ENCODE assay signal across 23 cellular contexts in genomic region chrX:150074175-150074574, GRCh38.
"Had no signal": no experiment of that assay in that cellular context is flagged by ENCODE, and none has a peak within 500 bp of the region (broad histone marks: within the 10 kb centered on the region; RNA-seq: fewer than 3 reads in every experiment).

No MANE protein-coding gene starts in this region.

- H3K4me3 ChIP-seq: esophagus muscularis mucosa, left ventricle myocardium inferior, tibial artery had no signal

- H3K36me3 ChIP-seq: brain microvascular endothelial cell, esophagus muscularis mucosa, left ventricle myocardium inferior, tibial artery had no signal

- H3K4me3 Mint-ChIP-seq: activated CD8-positive, alpha-beta T cell treated with anti-CD3 and anti-CD28 coated beads, Interleukin-2, amount 10 ng/mL, durations not matched to agents 7 days and 5 days; activated naive CD8-positive, alpha-beta T cell treated with anti-CD3 and anti-CD28 coated beads, Interleukin-2, amount 10 ng/mL, durations not matched to agents 7 days and 5 days; activated T-cell treated with anti-CD3 and anti-CD28 coated beads, Interleukin-2, amount 50 U/mL, for 24 hours; central memory CD8-positive, alpha-beta T cell; nephron progenitor cell; T-helper 2 cell treated with Interferon-gamma antibody and Interleukin-4, amounts not matched to agents 5 μg/mL and 100 μg/mL, for 36 hours had no signal

- H3K4me1 Mint-ChIP-seq: activated naive CD8-positive, alpha-beta T cell treated with anti-CD3 and anti-CD28 coated beads, Interleukin-2, amount 10 ng/mL, durations not matched to agents 7 days and 5 days; central memory CD8-positive, alpha-beta T cell; nephron progenitor cell had no signal

- H3K27me3 ChIP-seq: brain microvascular endothelial cell, esophagus muscularis mucosa, tibial artery had no signal

- H3K4me1 ChIP-seq: esophagus muscularis mucosa, left ventricle myocardium inferior, tibial artery had no signal

- ATAC-seq: activated CD8-positive, alpha-beta T cell treated with anti-CD3 and anti-CD28 coated beads, Interleukin-2, amount 10 ng/mL, durations not matched to agents 7 days and 5 days had no signal

- DNase-seq: activated CD4-positive, alpha-beta T cell treated with anti-CD3 and anti-CD28 coated beads for 48 hours; activated CD4-positive, CD25-positive, alpha-beta regulatory T cell; activated CD8-positive, alpha-beta T cell treated with anti-CD3 and anti-CD28 coated beads, Interleukin-2, amount 10 ng/mL, durations not matched to agents 7 days and 5 days; activated naive CD4-positive, alpha-beta T cell treated with Interleukin-2 at 50 U/mL for 16 hours; activated naive CD8-positive, alpha-beta T cell treated with anti-CD3 and anti-CD28 coated beads, Interleukin-2, amount 10 ng/mL, durations not matched to agents 7 days and 5 days; activated T-cell treated with anti-CD3 and anti-CD28 coated beads, Interleukin-2, amount 50 U/mL, for 24 hours; brain microvascular endothelial cell; effector CD8-positive, alpha-beta T cell; foreskin melanocyte; kidney glomerular epithelial cell; left ventricle myocardium inferior; nephron progenitor cell; occipital lobe; retina; stimulated activated CD4-positive, alpha-beta T cell treated with anti-CD3 and anti-CD28 coated beads, Interleukin-12 subunit alpha, Interleukin-12 subunit beta, amount 100 ng/mL, for 4 hours; stimulated activated CD4-positive, alpha-beta T cell treated with anti-CD3 and anti-CD28 coated beads, Interleukin-1b, Interleukin-23, amount 100 ng/mL, for 48 hours; stimulated activated CD8-positive, alpha-beta memory T cell treated with anti-CD3 and anti-CD28 coated beads, Interleukin-4, amount 100 ng/mL, for 48 hours; stimulated activated naive CD4-positive, alpha-beta T cell; tibial artery had no signal

- H3K36me3 Mint-ChIP-seq: activated naive CD8-positive, alpha-beta T cell treated with anti-CD3 and anti-CD28 coated beads, Interleukin-2, amount 10 ng/mL, durations not matched to agents 7 days and 5 days had no signal

- H3K27ac Mint-ChIP-seq: activated CD8-positive, alpha-beta T cell treated with anti-CD3 and anti-CD28 coated beads, Interleukin-2, amount 10 ng/mL, durations not matched to agents 7 days and 5 days; activated naive CD8-positive, alpha-beta T cell treated with anti-CD3 and anti-CD28 coated beads, Interleukin-2, amount 10 ng/mL, durations not matched to agents 7 days and 5 days; activated T-cell treated with anti-CD3 and anti-CD28 coated beads, Interleukin-2, amount 50 U/mL, for 24 hours; activated T-helper 2 cell treated with anti-CD3 and anti-CD28 coated beads, Interferon-gamma antibody, Interleukin-2, Interleukin-4, amounts not matched to agents 10 μg/mL and 5 μg/mL and 100 μg/mL, durations not matched to agents 14 hours and 24 hours and 36 hours; nephron progenitor cell; T-helper 2 cell treated with Interferon-gamma antibody and Interleukin-4, amounts not matched to agents 5 μg/mL and 100 μg/mL, for 36 hours had no signal

- H3K9me3 Mint-ChIP-seq: activated naive CD8-positive, alpha-beta T cell treated with anti-CD3 and anti-CD28 coated beads, Interleukin-2, amount 10 ng/mL, durations not matched to agents 7 days and 5 days; activated T-cell treated with anti-CD3 and anti-CD28 coated beads, Interleukin-2, amount 50 U/mL, for 24 hours; activated T-helper 2 cell treated with anti-CD3 and anti-CD28 coated beads, Interferon-gamma antibody, Interleukin-2, Interleukin-4, amounts not matched to agents 10 μg/mL and 5 μg/mL and 100 μg/mL, durations not matched to agents 14 hours and 24 hours and 36 hours; T-helper 2 cell treated with Interferon-gamma antibody and Interleukin-4, amounts not matched to agents 5 μg/mL and 100 μg/mL, for 36 hours had no signal

- H3K27ac ChIP-seq: brain microvascular endothelial cell, esophagus muscularis mucosa, left ventricle myocardium inferior, tibial artery had no signal
